In genomic region chr21:16840549-16840948, GRCh38 we compare ENCODE assay signal across 16 cellular contexts.
A peak's percentile ranks its signal among the peaks of the same experiment; 100 is the strongest.
DNase-seq lines count a peak whose midpoint lies in the region; ATAC-seq and TF ChIP-seq lines count a peak whose summit lies in the region.
"Had no signal": no experiment of that assay in that cellular context is flagged by ENCODE, and none has a peak within 500 bp of the region (broad histone marks: within the 10 kb centered on the region; RNA-seq: fewer than 3 reads in every experiment).

No MANE protein-coding gene starts in this region.

- no peaks in the 10 kb centered on the region for H3K27me3 ChIP-seq in heart right ventricle
- H3K27me3 ChIP-seq in foreskin keratinocyte: no peaks in the 10 kb centered on the region

- intact Hi-C loops in heart right ventricle (cut with DNase I): no loop called here
- intact Hi-C loops in Right ventricle myocardium inferior (cut with DNase I): no loop called here

- H3K36me3 ChIP-seq in heart right ventricle: no peaks in the 10 kb centered on the region

- POLR2A ChIA-PET in naive thymus-derived CD8-positive, alpha-beta T cell (lab: Charles Lee): no interaction called here

- peaks cover 0 to 7% (median 0%) of the 10 kb centered on the region in 9 donors for H3K4me1 ChIP-seq in heart right ventricle
- H3K4me1 ChIP-seq in foreskin keratinocyte: peaks cover 3% of the 10 kb centered on the region

- H3K27ac Mint-ChIP-seq in brain: peak overlapping the region in 4 of 5 experiments; percentile 39 to 97 (median 92)
- no peak overlapping the region for H3K27ac Mint-ChIP-seq in naive thymus-derived CD8-positive, alpha-beta T cell
- H3K27ac Mint-ChIP-seq: B cell; CD4-positive, alpha-beta T cell; GM23338; IgD-negative memory B cell had no signal

- no peaks in the 10 kb centered on the region for H3K9me3 ChIP-seq in heart right ventricle

- DNase-seq in heart right ventricle: no peak
- DNase-seq in Right ventricle myocardium inferior (ENCODE audit: missing footprints): no peak
- peak; percentile 2 for DNase-seq in inferior parietal cortex (ENCODE audit: extremely low spot score)
- no peak for DNase-seq in naive thymus-derived CD8-positive, alpha-beta T cell
- DNase-seq in foreskin keratinocyte: no peak
- DNase-seq: ACHN; C1 segment of cervical spinal cord; Calu3; CD4-positive, alpha-beta T cell; DMS 273 treated with DMSO at 0.1 percent for 48 hours; H7 had no signal

- peak overlapping the region in 1 of 5 experiments; percentile 70 for H3K4me3 Mint-ChIP-seq in brain
- H3K4me3 Mint-ChIP-seq in naive thymus-derived CD8-positive, alpha-beta T cell: no peak overlapping the region
- H3K4me3 Mint-ChIP-seq: B cell; CD4-positive, alpha-beta T cell; GM23338; IgD-negative memory B cell had no signal

- no peak overlapping the region for H3K4me3 ChIP-seq in heart right ventricle
- H3K4me3 ChIP-seq: GM23338 had no signal

- peaks cover 71% of the 10 kb centered on the region for H3K4me1 Mint-ChIP-seq in brain
- no peaks in the 10 kb centered on the region for H3K4me1 Mint-ChIP-seq in naive thymus-derived CD8-positive, alpha-beta T cell
- H3K4me1 Mint-ChIP-seq: B cell, IgD-negative memory B cell had no signal

- no peaks in the 10 kb centered on the region for H3K36me3 Mint-ChIP-seq in brain
- H3K36me3 Mint-ChIP-seq in naive thymus-derived CD8-positive, alpha-beta T cell: no peaks in the 10 kb centered on the region
- H3K36me3 Mint-ChIP-seq: IgD-negative memory B cell had no signal

- H3K27me3 Mint-ChIP-seq in brain: no peaks in the 10 kb centered on the region
- H3K27me3 Mint-ChIP-seq in naive thymus-derived CD8-positive, alpha-beta T cell: no peaks in the 10 kb centered on the region
- H3K27me3 Mint-ChIP-seq: B cell; CD4-positive, alpha-beta T cell; IgD-negative memory B cell had no signal

- ATAC-seq in heart right ventricle (no peak), Right ventricle myocardium inferior (no peak), GM21447 (IDR thresholded peaks at IDR 0.05; ENCODE audit: unreplicated experiment) (no peak), foreskin keratinocyte (no peak)
- ATAC-seq in naive thymus-derived CD8-positive, alpha-beta T cell: no peak
- ATAC-seq: GM23338 had no signal

- H3K9me3 Mint-ChIP-seq in brain: peaks cover 0 to 8% (median 0%) of the 10 kb centered on the region in 5 experiments
- H3K9me3 Mint-ChIP-seq in naive thymus-derived CD8-positive, alpha-beta T cell: peaks cover 0 to 11% (median 4%) of the 10 kb centered on the region in 9 donors
- H3K9me3 Mint-ChIP-seq: GM23338 had no signal

- TF ChIP-seq CTCF in heart right ventricle (IDR thresholded peaks at IDR 0.05) (no peak), brain (conservative IDR thresholded peaks at IDR 0.05) (no peak), foreskin keratinocyte (conservative IDR thresholded peaks at IDR 0.05) (no peak)

- H3K27ac ChIP-seq in heart right ventricle (peak overlapping the region in 6 of 10 donors; percentile 3 to 55 (median 18)), foreskin keratinocyte (no peak overlapping the region)

Comparison
In these comparisons a context has a peak if more than half of its experiments do, and no peak if none do; other contexts are left out.
1. H3K27ac Mint-ChIP-seq: peak in brain (4 of 5); none in naive thymus-derived CD8-positive, alpha-beta T cell (0 of 10).